Comparison of ENCODE assay signal across 12 cellular contexts in the genomic region with DNA sequence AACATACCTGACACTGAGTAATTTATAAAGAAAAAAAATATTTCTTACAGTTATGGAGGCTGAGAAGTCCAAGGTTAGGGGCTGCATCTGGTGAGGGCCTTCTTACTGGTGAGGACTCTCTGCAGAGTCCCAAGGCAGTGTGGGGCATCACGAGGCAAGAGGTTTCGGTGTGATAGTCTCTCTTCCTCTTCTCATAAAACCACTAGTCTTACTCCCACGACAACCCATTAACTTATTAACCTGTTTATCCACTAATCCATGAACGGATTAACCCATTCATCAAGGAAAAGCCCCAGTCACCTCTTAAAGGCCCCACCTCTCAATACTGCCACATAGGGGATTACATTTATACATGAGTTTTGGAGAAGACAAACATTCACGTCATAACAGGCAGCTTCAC.
A peak's percentile ranks its signal among the peaks of the same experiment; 100 is the strongest.
DNase-seq lines count a peak whose midpoint lies in the region; ATAC-seq and TF ChIP-seq lines count a peak whose summit lies in the region.
"Had no signal": no experiment of that assay in that cellular context is flagged by ENCODE, and none has a peak within 500 bp of the region (broad histone marks: within the 10 kb centered on the region; RNA-seq: fewer than 3 reads in every experiment).

No MANE protein-coding gene starts in this region.

- no peak for TF ChIP-seq CTCF in WERI-Rb-1 (IDR thresholded peaks at IDR 0.05; ENCODE audit: low read depth, low read length)

- H3K27ac ChIP-seq in WERI-Rb-1, result no peak overlapping the region

- H3K36me3 ChIP-seq in WERI-Rb-1, result no peaks in the 10 kb centered on the region

- no peaks in the 10 kb centered on the region for H3K9me3 ChIP-seq in WERI-Rb-1 (ENCODE audit: severe bottlenecking)

- TF ChIP-seq POLR2A in erythroblast (IDR thresholded peaks at IDR 0.05; ENCODE audit: low read length), result no peak

- no peaks in the 10 kb centered on the region for H3K27me3 ChIP-seq in WERI-Rb-1 (ENCODE audit: insufficient read depth, low read depth, severe bottlenecking)

- peak; percentile 24 for DNase-seq in WERI-Rb-1
- DNase-seq in NCI-H2171 treated with DMSO at 0.1 percent for 48 hours (lab: John Stamatoyannopoulos, UW), result no peak
- no peak for DNase-seq in kidney glomerular epithelial cell (lab: John Stamatoyannopoulos, UW)
- DNase-seq in erythroblast (lab: John Stamatoyannopoulos, UW), result no peak
- DNase-seq in activated CD8-positive, alpha-beta memory T cell treated with anti-CD3 and anti-CD28 coated beads, Interleukin-2, amount 50 U/mL, for 4 hours, result no peak
- DNase-seq: activated T-cell treated with anti-CD3 and anti-CD28 coated beads, Interleukin-2, amount 50 U/mL, for 1 hour; effector CD4-positive, alpha-beta T cell; foreskin melanocyte; NCI-H2227 treated with DMSO at 0.1 percent for 48 hours had no signal

- ATAC-seq in GM18508 (IDR thresholded peaks at IDR 0.05; ENCODE audit: insufficient read depth, unreplicated experiment) (peak; percentile 51), GM21515 (IDR thresholded peaks at IDR 0.05; ENCODE audit: unreplicated experiment) (peak; percentile 59), HG03135 (IDR thresholded peaks at IDR 0.05; ENCODE audit: unreplicated experiment) (peak; percentile 64)

- no peak overlapping the region for H3K4me3 ChIP-seq in WERI-Rb-1 (ENCODE audit: low read depth, low read length)
